Comparison of ENCODE assay signal across 8 cellular contexts in genomic region chr11:66386171-66387069, GRCh38. TPM values are rescaled to one million over a fixed set of nuclear protein-coding genes. Genes with fewer than 3 reads are reported as not detected.
DNase-seq lines count a peak whose midpoint lies in the region; ATAC-seq lines count a peak whose summit lies in the region.

No MANE protein-coding gene starts in this region.

- H2AFZ ChIP-seq in mesenchymal stem cell (ENCODE audit: low read depth, low read length), result peak overlapping the region; percentile 69

- no peak overlapping the region for H2AK5ac ChIP-seq in mesenchymal stem cell (ENCODE audit: low read length, severe bottlenecking)

- peak overlapping the region in 1 of 2 experiments; percentile 72 for H3K4me3 ChIP-seq in mesenchymal stem cell (ENCODE audit: insufficient read depth in 1 of 2, low read depth in 1 of 2, low read length in 2 of 2)

- H3K9me3 ChIP-seq in mesenchymal stem cell (ENCODE audit: control insufficient read depth, low read length), result no peaks in the 10 kb centered on the region

- H2BK120ac ChIP-seq in mesenchymal stem cell (ENCODE audit: low read depth, low read length), result no peak overlapping the region

- no peak overlapping the region for H3K27ac ChIP-seq in mesenchymal stem cell (ENCODE audit: low read length, poor library complexity, severe bottlenecking)

- no peak overlapping the region for H3K23ac ChIP-seq in mesenchymal stem cell (ENCODE audit: low read length in 2 of 2)

- H3K9me3 Mint-ChIP-seq in effector memory CD8-positive, alpha-beta T cell, result no peaks in the 10 kb centered on the region

- no peak overlapping the region for H3K4ac ChIP-seq in mesenchymal stem cell (ENCODE audit: low read depth in 1 of 2, low read length in 2 of 2)

- H3K4me1 ChIP-seq in mesenchymal stem cell (ENCODE audit: control insufficient read depth, insufficient read depth, low read depth, low read length), result peaks cover 4% of the 10 kb centered on the region

- peak overlapping the region; percentile 65 for H3K4me2 ChIP-seq in mesenchymal stem cell (ENCODE audit: low read length, poor library complexity, severe bottlenecking)

- H2BK15ac ChIP-seq in mesenchymal stem cell (ENCODE audit: low read depth, poor library complexity, severe bottlenecking), result no peak overlapping the region

- H3K36me3 Mint-ChIP-seq in effector memory CD8-positive, alpha-beta T cell (ENCODE audit: insufficient read depth), result peaks cover 2% of the 10 kb centered on the region

- H3K79me1 ChIP-seq in mesenchymal stem cell (replicated peaks; ENCODE audit: low read length, poor library complexity, severe bottlenecking), result no peaks in the 10 kb centered on the region

- peaks cover 0 to 16% of the 10 kb centered on the region in 2 experiments for H3K27me3 ChIP-seq in mesenchymal stem cell (ENCODE audit: control insufficient read depth in 1 of 2, insufficient read depth in 1 of 2, low read length in 2 of 2)

- peak; percentile 78 for ATAC-seq in effector memory CD8-positive, alpha-beta T cell (replicated peaks)
- no peak for ATAC-seq in GM21786 (IDR thresholded peaks at IDR 0.05; ENCODE audit: unreplicated experiment)

- no peak overlapping the region for H2BK12ac ChIP-seq in mesenchymal stem cell (ENCODE audit: low read length in 2 of 2)

- no peak overlapping the region for H4K8ac ChIP-seq in mesenchymal stem cell (ENCODE audit: low read length)

- H3K18ac ChIP-seq in mesenchymal stem cell (ENCODE audit: low read depth in 1 of 2, low read length in 2 of 2), result peak overlapping the region in 1 of 2 experiments; percentile 62

- no peaks in the 10 kb centered on the region for H3K27me3 Mint-ChIP-seq in effector memory CD8-positive, alpha-beta T cell

- H3K4me3 Mint-ChIP-seq in effector memory CD8-positive, alpha-beta T cell, result peak overlapping the region in 1 of 2 donors; percentile 38

- H4K91ac ChIP-seq in mesenchymal stem cell (ENCODE audit: low read length), result no peak overlapping the region

- peak overlapping the region; percentile 78 for H3K9ac ChIP-seq in mesenchymal stem cell (ENCODE audit: low read length)

- H2BK5ac ChIP-seq in mesenchymal stem cell (ENCODE audit: low read depth, low read length, poor library complexity, severe bottlenecking), result no peak overlapping the region

- H3K4me1 Mint-ChIP-seq in effector memory CD8-positive, alpha-beta T cell (ENCODE audit: low read depth in 2 of 2), result peaks cover 3 to 7% of the 10 kb centered on the region in 2 donors

- 10% methylated on average over 18 of the region's 20 CpGs for WGBS in mesenchymal stem cell

- DNase-seq in C1 segment of cervical spinal cord (lab: John Stamatoyannopoulos, UW), result peak in 11 of 14 donors; percentile 24 to 85 (median 64)
- DNase-seq in HS-5 (ENCODE audit: low read depth), result peak; percentile 68
- peak; percentile 55 for DNase-seq in NCI-H82 treated with DMSO at 0.1 percent for 48 hours (lab: John Stamatoyannopoulos, UW; ENCODE audit: unreplicated experiment)
- DNase-seq in activated CD8-positive, alpha-beta memory T cell treated with anti-CD3 and anti-CD28 coated beads for 1 hour (ENCODE audit: extremely low read depth in 1 of 2, low read depth in 1 of 2), result peak; percentile 50 to 73
- peak; percentile 79 to 86 (median 85) for DNase-seq in effector memory CD8-positive, alpha-beta T cell
- peak; percentile 86 for DNase-seq in mesenchymal stem cell
- DNase-seq in stimulated activated CD8-positive, alpha-beta memory T cell treated with anti-CD3 and anti-CD28 coated beads, Interleukin-12 subunit alpha, Interleukin-12 subunit beta, amount 100 ng/mL, for 4 hours (ENCODE audit: low read depth), result peak; percentile 61

- no peak overlapping the region for H3K27ac Mint-ChIP-seq in effector memory CD8-positive, alpha-beta T cell

- no peaks in the 10 kb centered on the region for H3K36me3 ChIP-seq in mesenchymal stem cell (ENCODE audit: control insufficient read depth in 1 of 2, insufficient read depth in 2 of 2, low read depth in 1 of 2, low read length in 2 of 2)

- H3K14ac ChIP-seq in mesenchymal stem cell (ENCODE audit: low read length in 2 of 2), result no peak overlapping the region

RNA-seq across cellular contexts. Expression of gene SLC29A2, which starts 14.9 kb away (rescaled TPM):
- 14.6 TPM for polyA plus RNA-seq in mesenchymal stem cell (2013, experiment 1 of 2)
- polyA plus RNA-seq in mesenchymal stem cell (2013, experiment 2 of 2), result 14.5 TPM

RNA-seq across cellular contexts. Expression of gene NPAS4, which starts 34.4 kb away (rescaled TPM):
- 0.08 TPM for polyA plus RNA-seq in mesenchymal stem cell (2013, experiment 1 of 2)
- 0.08 TPM for polyA plus RNA-seq in mesenchymal stem cell (2013, experiment 2 of 2)

RNA-seq across cellular contexts. Expression of gene B4GAT1, which starts 39.0 kb away (rescaled TPM):
- 31.2 TPM for polyA plus RNA-seq in mesenchymal stem cell (2013, experiment 1 of 2)
- 31.7 TPM for polyA plus RNA-seq in mesenchymal stem cell (2013, experiment 2 of 2)

RNA-seq across cellular contexts. Expression of gene BRMS1, which starts 41.5 kb away (rescaled TPM):
- 37.1 TPM for polyA plus RNA-seq in mesenchymal stem cell (2013, experiment 1 of 2)
- 35.4 TPM for polyA plus RNA-seq in mesenchymal stem cell (2013, experiment 2 of 2)

RNA-seq across cellular contexts. Expression of gene RIN1, which starts 50.2 kb away (rescaled TPM):
- 29.1 TPM for polyA plus RNA-seq in mesenchymal stem cell (2013, experiment 1 of 2)
- polyA plus RNA-seq in mesenchymal stem cell (2013, experiment 2 of 2), result 26.9 TPM
